In genomic region chr11:19907008-19907579, GRCh38 we compare ENCODE assay signal across 14 cellular contexts.
DNase-seq lines count a peak whose midpoint lies in the region; ATAC-seq and TF ChIP-seq lines count a peak whose summit lies in the region.
"Had no signal": no experiment of that assay in that cellular context is flagged by ENCODE, and none has a peak within 500 bp of the region (broad histone marks: within the 10 kb centered on the region; RNA-seq: fewer than 3 reads in every experiment).

No MANE protein-coding gene starts in this region.

- DNase-seq in GM20000 (ENCODE audit: low spot score) (peak; percentile 46), substantia nigra (lab: John Stamatoyannopoulos, UW) (no peak), foreskin keratinocyte (no peak)
- no peak for DNase-seq in stimulated activated CD4-positive, alpha-beta T cell treated with anti-CD3 and anti-CD28 coated beads, Interleukin-15, amount 100 ng/mL, for 24 hours
- DNase-seq in NK-92 treated with Interleukin-12 subunit alpha and Interleukin-12 subunit beta, amount 100 ng/mL, for 24 hours (lab: John Stamatoyannopoulos, UW), result no peak
- DNase-seq: effector CD8-positive, alpha-beta T cell; hypothalamus; nucleus accumbens; stimulated activated naive CD8-positive, alpha-beta T cell treated with anti-CD3 and anti-CD28 coated beads, Interleukin-15, amount 100 ng/mL, for 72 hours had no signal

- peak; percentile 71 for ATAC-seq in GM18505 (IDR thresholded peaks at IDR 0.05; ENCODE audit: unreplicated experiment)
- peak; percentile 89 for ATAC-seq in HG02938 (IDR thresholded peaks at IDR 0.05; ENCODE audit: unreplicated experiment)
- peak; percentile 61 for ATAC-seq in HG03571 (IDR thresholded peaks at IDR 0.05; ENCODE audit: unreplicated experiment)
- no peak for ATAC-seq in foreskin keratinocyte
- ATAC-seq: activated CD4-positive, CD25-positive, alpha-beta regulatory T cell treated with anti-CD3 and anti-CD28 coated beads, Interleukin-2, amount 50 U/mL, for 24 hours; stimulated activated naive CD8-positive, alpha-beta T cell treated with anti-CD3 and anti-CD28 coated beads, Interleukin-15, amount 100 ng/mL, for 72 hours had no signal

- H3K27me3 ChIP-seq in foreskin keratinocyte, result no peaks in the 10 kb centered on the region

- no peaks in the 10 kb centered on the region for H3K4me1 ChIP-seq in foreskin keratinocyte

- H3K27ac ChIP-seq in substantia nigra (ENCODE audit: low read depth, low read length, poor library complexity, severe bottlenecking) (no peak overlapping the region), foreskin keratinocyte (no peak overlapping the region)
- H3K27ac ChIP-seq: skin epidermis had no signal

- TF ChIP-seq POLR2A in GM18505 (IDR thresholded peaks at IDR 0.05; ENCODE audit: borderline replicate concordance, extremely low read depth, insufficient read depth, insufficient read length), result no peak

- no peak for TF ChIP-seq CTCF in GM20000 (IDR thresholded peaks at IDR 0.05; ENCODE audit: extremely low read depth, missing control alignments)
- no peak for TF ChIP-seq CTCF in foreskin keratinocyte (conservative IDR thresholded peaks at IDR 0.05)
